Comparison of ENCODE assay signal across 37 cellular contexts in the genomic region with DNA sequence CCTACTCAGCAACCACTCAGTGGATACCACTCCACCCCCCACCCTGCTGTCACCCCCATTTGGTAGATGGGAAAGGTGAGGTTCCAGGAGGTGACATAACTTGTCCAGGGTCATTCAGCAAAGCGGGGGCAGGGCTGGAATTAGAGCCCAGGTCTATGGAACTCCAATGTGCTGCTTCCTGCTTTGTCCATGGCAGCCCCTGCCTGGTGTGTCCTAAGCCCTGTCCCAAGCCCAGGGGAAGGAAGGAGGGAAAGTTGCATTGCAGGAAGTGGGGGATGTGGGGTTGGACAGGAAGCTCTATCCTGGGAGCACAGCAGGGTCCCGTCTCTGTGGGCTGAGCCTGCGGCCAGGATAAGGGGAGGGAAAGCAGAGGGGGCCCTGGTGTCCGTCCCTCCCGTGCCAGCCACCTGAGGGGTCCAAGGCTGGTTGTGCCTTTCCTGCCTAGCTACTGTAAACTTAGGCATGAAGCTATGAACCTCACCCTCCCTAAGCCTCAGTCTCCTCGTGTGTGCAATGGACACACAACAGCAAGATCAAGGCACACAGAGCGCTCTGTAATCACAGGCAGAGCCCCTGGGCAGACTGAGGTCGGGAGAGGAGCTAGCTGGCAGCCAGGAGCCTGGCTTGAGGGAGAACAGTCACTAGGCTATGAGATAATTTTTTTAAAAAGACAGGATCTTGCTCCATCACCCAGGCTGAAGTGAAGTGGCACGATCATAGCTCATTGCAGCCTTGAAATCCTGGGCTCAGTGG. TPM values are rescaled to one million over a fixed set of nuclear protein-coding genes. Genes with fewer than 3 reads are reported as not detected.
DNase-seq lines count a peak whose midpoint lies in the region; FAIRE-seq and TF ChIP-seq lines count a peak whose summit lies in the region.
"Had no signal": no experiment of that assay in that cellular context is flagged by ENCODE, and none has a peak within 500 bp of the region (broad histone marks: within the 10 kb centered on the region; RNA-seq: fewer than 3 reads in every experiment).

No MANE protein-coding gene starts in this region.

- peak overlapping the region; percentile 23; the same call in 1 of the 2 replicates for H3K27ac ChIP-seq in H1 (ENCODE audit: low read depth, low read length)
- no peak overlapping the region for H3K27ac ChIP-seq in neuronal stem cell (replicated peaks; ENCODE audit: low read length)
- H3K27ac ChIP-seq: foreskin keratinocyte, HL-60, parathyroid adenoma, thoracic aorta, uterus had no signal

- H3K23me2 ChIP-seq in H1 (ENCODE audit: low read depth, low read length): no peaks in the 10 kb centered on the region; the same call in 1 of the 2 replicates

- peak overlapping the region; percentile 46; the same call in 1 of the 2 replicates for H2BK15ac ChIP-seq in H1 (ENCODE audit: low read length)
- peak overlapping the region; percentile 13 for H2BK15ac ChIP-seq in neuronal stem cell (ENCODE audit: low read length)

- H2AK5ac ChIP-seq in H1 (ENCODE audit: low read depth, low read length) (peak overlapping the region; percentile 55; the same call in 1 of the 2 replicates), neuronal stem cell (ENCODE audit: low read depth, low read length) (peak overlapping the region; percentile 64)

- H3K79me2 ChIP-seq in H1 (ENCODE audit: control insufficient read depth in 1 of 2, insufficient read depth in 2 of 2, low read length in 2 of 2): no peaks in the 10 kb centered on the region
- H3K79me2 ChIP-seq: parathyroid adenoma had no signal

- no peak overlapping the region for H3K56ac ChIP-seq in H1 (replicated peaks; ENCODE audit: insufficient read length, low read depth, low read length)

- peak; percentile 24 for DNase-seq in EH (ENCODE audit: low read depth)
- DNase-seq in M059J (ENCODE audit: low read depth): peak; percentile 32
- DNase-seq in H1 (ENCODE audit: low read depth in 1 of 2, low spot score in 2 of 2): no peak
- no peak for DNase-seq in neuronal stem cell (ENCODE audit: low spot score)
- DNase-seq in hepatic stellate cell (ENCODE audit: low spot score): no peak
- DNase-seq in lower leg skin (ENCODE audit: low spot score in 2 of 2): no peak
- DNase-seq in NCI-H345 (lab: John Stamatoyannopoulos, UW): no peak
- no peak for DNase-seq in cerebellar cortex (ENCODE audit: low spot score)
- DNase-seq: activated gamma-delta T cell treated with Interleukin-2 at 50 U/mL for 16 hours; activated naive CD8-positive, alpha-beta T cell treated with anti-CD3 and anti-CD28 coated beads, Interleukin-2, amount 50 U/mL, for 24 hours; activated T-cell treated with anti-CD3 and anti-CD28 coated beads, Interleukin-2, amount 50 U/mL, for 4 hours; BE2C; CD8-positive, alpha-beta T cell; cerebellar nuclear complex; dermis blood vessel endothelial cell; EL; GOT3; head of caudate nucleus; left cardiac atrium; NCI-H1694; NCI-H510A; NK-92 treated with Interleukin-12 subunit alpha and Interleukin-12 subunit beta, amount 100 ng/mL, for 24 hours; Right ventricle myocardium superior; stimulated activated naive CD4-positive, alpha-beta T cell treated with Interleukin-2 at 50 U/mL for 16 hours; T-helper 17 cell; uterus had no signal

- no peaks in the 10 kb centered on the region for H3K36me3 ChIP-seq in H1 (ENCODE audit: control insufficient read depth in 2 of 4, insufficient read depth in 4 of 4, low read length in 3 of 4)
- H3K36me3 ChIP-seq in neuronal stem cell (replicated peaks in 1 of 2; ENCODE audit: control insufficient read depth in 2 of 2, insufficient read depth in 2 of 2, low read length in 2 of 2): no peaks in the 10 kb centered on the region
- H3K36me3 ChIP-seq: BE2C, thoracic aorta, uterus had no signal

- CTCF ChIA-PET in H1 (lab: Charles Lee; ENCODE audit: partially characterized antibody): interaction anchor here (0.6 to 2.7 kb wide), 8 partner anchors 8 to 76 kb away, joined by 3 to 10 read pairs (median 4); a partner anchor contains a TSS

- no peak overlapping the region for H3K23ac ChIP-seq in H1 (ENCODE audit: insufficient read length)
- no peak overlapping the region for H3K23ac ChIP-seq in neuronal stem cell (ENCODE audit: low read depth, low read length, poor library complexity)

- WGBS in H1 (ENCODE audit: extremely low coverage in 1 of 2, insufficient coverage in 1 of 2, insufficient read length in 1 of 2, insufficient replicate concordance in 2 of 2, low coverage in 1 of 2, low lambda C conversion rate in 2 of 2, missing lambda C conversion rate in 1 of 2), 2 experiments: 68% methylated on average over 9 of the region's 9 CpGs; no CpG with 5 or more reads in 1 of the 2 experiments
- WGBS in neuronal stem cell (ENCODE audit: extremely low coverage in 2 of 2, insufficient read length in 2 of 2, insufficient replicate concordance in 1 of 2), 2 donors: no CpG with 5 or more reads among the region's 9 CpGs
- 61 to 65% methylated on average over 9 of the region's 9 CpGs for WGBS in lower leg skin, 2 donors

- peak overlapping the region; percentile 71 for H2BK5ac ChIP-seq in H1 (ENCODE audit: low read depth, low read length)
- no peak overlapping the region for H2BK5ac ChIP-seq in neuronal stem cell (ENCODE audit: low read length)

- H2AFZ ChIP-seq in H1 (ENCODE audit: low read length) (no peak overlapping the region; the same call in 1 of the 2 replicates), neuronal stem cell (ENCODE audit: low read length) (peak overlapping the region; percentile 75)
- H2AFZ ChIP-seq: parathyroid adenoma had no signal

- H3K4me1 ChIP-seq in H1 (replicated peaks in 1 of 4; ENCODE audit: control insufficient read depth in 3 of 4, insufficient read depth in 4 of 4, low read length in 3 of 4) (peaks cover 0 to 22% (median 12%) of the 10 kb centered on the region in 4 experiments; a peak in 6 of 7 replicates), neuronal stem cell (ENCODE audit: control insufficient read depth in 2 of 2, insufficient read depth in 1 of 2, low read depth in 1 of 2, low read length in 2 of 2) (peaks cover 2 to 9% of the 10 kb centered on the region in 2 donors)
- H3K4me1 ChIP-seq: foreskin keratinocyte, parathyroid adenoma, uterus had no signal

- H3K27me3 ChIP-seq in H1 (replicated peaks in 1 of 4; ENCODE audit: control insufficient read depth in 3 of 4, extremely low read depth in 1 of 4, insufficient read depth in 3 of 4, low read length in 3 of 4): no peaks in the 10 kb centered on the region
- H3K27me3 ChIP-seq in neuronal stem cell (ENCODE audit: control insufficient read depth in 3 of 3, insufficient read depth in 3 of 3, low read depth in 1 of 3, low read length in 3 of 3): peaks cover 0 to 6% (median 0%) of the 10 kb centered on the region in 3 experiments
- H3K27me3 ChIP-seq: BE2C, uterus had no signal

- H2BK12ac ChIP-seq in H1 (ENCODE audit: low read depth, low read length) (peak overlapping the region; percentile 45; the same call in 1 of the 2 replicates), neuronal stem cell (ENCODE audit: low read length) (no peak overlapping the region)

- no peak for FAIRE-seq in H1 (lab: Jason Lieb, UNC)
- FAIRE-seq: GM19239, small intestine, TTC549 had no signal

- H4K8ac ChIP-seq in H1 (ENCODE audit: extremely low read depth, insufficient read depth, low read length) (peak overlapping the region; percentile 81; the same call in 1 of the 2 replicates), neuronal stem cell (ENCODE audit: low read depth, low read length) (no peak overlapping the region)

- H3K9ac ChIP-seq in H1 (replicated peaks in 1 of 4; ENCODE audit: extremely low read depth in 1 of 4, low read depth in 3 of 4, low read length in 3 of 4) (no peak overlapping the region; a peak in 2 of 7 replicates), neuronal stem cell (ENCODE audit: low read depth, low read length, poor library complexity) (no peak overlapping the region)
- H3K9ac ChIP-seq: parathyroid adenoma had no signal

- H3K14ac ChIP-seq in H1 (ENCODE audit: insufficient read length): no peak overlapping the region
- no peak overlapping the region for H3K14ac ChIP-seq in neuronal stem cell (ENCODE audit: low read length)

- intact Hi-C loops in lower leg skin (cut with DNase I; ENCODE audit: low total_unique reads): no loop called here

- H2BK120ac ChIP-seq in H1 (replicated peaks; ENCODE audit: low read depth, low read length) (no peak overlapping the region), neuronal stem cell (ENCODE audit: low read depth, low read length) (no peak overlapping the region)

- peaks cover 0 to 2% of the 10 kb centered on the region in 2 experiments for H4K20me1 ChIP-seq in H1 (replicated peaks in 1 of 2; ENCODE audit: control insufficient read depth in 1 of 2, insufficient read depth in 2 of 2, low read length in 2 of 2)

- H2BK20ac ChIP-seq in H1 (ENCODE audit: low read length): peak overlapping the region; percentile 73; the same call in 1 of the 2 replicates

- H4K91ac ChIP-seq in H1 (replicated peaks; ENCODE audit: insufficient read length, low read length) (peak overlapping the region; percentile 97), neuronal stem cell (ENCODE audit: low read depth, low read length, poor library complexity) (peak overlapping the region; percentile 57)

- H3K18ac ChIP-seq in H1 (ENCODE audit: extremely low read depth, low read length) (no peak overlapping the region; the same call in none of the 2 replicates), neuronal stem cell (ENCODE audit: low read length) (peak overlapping the region; percentile 20)

- H3K4ac ChIP-seq in H1 (replicated peaks; ENCODE audit: insufficient read length, low read depth, low read length) (peak overlapping the region; percentile 92), neuronal stem cell (ENCODE audit: low read length) (no peak overlapping the region)

- POLR2A ChIA-PET in H1 (lab: Charles Lee; ENCODE audit: partially characterized antibody): interaction anchor here (0.8 to 1.7 kb wide), 3 partner anchors 12 to 45 kb away, joined by 3 to 11 read pairs (median 3); a partner anchor contains a TSS

- no peak for TF ChIP-seq EP300 in H1 (IDR thresholded peaks at IDR 0.05; ENCODE audit: borderline replicate concordance in 1 of 2, low read depth in 2 of 2, low read length in 2 of 2)

- TF ChIP-seq CTCF in H1 (IDR thresholded peaks at IDR 0.05; ENCODE audit: control extremely low read depth in 1 of 3, insufficient read depth in 1 of 3, low read depth in 1 of 3, low read length in 3 of 3) (no peak), lower leg skin (IDR thresholded peaks at IDR 0.05) (no peak)

- H3K79me1 ChIP-seq in H1 (ENCODE audit: low read depth, low read length): no peaks in the 10 kb centered on the region
- H3K79me1 ChIP-seq in neuronal stem cell (ENCODE audit: low read depth, low read length): no peaks in the 10 kb centered on the region

- peak overlapping the region; percentile 42 for H4K5ac ChIP-seq in H1 (ENCODE audit: insufficient read length, low read depth, low read length)

- H3K4me2 ChIP-seq in H1 (ENCODE audit: insufficient read depth in 1 of 2, low read depth in 2 of 2, low read length in 2 of 2) (peak overlapping the region; percentile 9 to 54; a peak in 2 of 4 replicates), neuronal stem cell (ENCODE audit: insufficient read depth, low read length, poor library complexity, severe bottlenecking) (no peak overlapping the region)

- no peak for TF ChIP-seq RAD21 in H1 (IDR thresholded peaks at IDR 0.05 in 1 of 2, conservative IDR thresholded peaks at IDR 0.05 in 1 of 2; ENCODE audit: low read depth in 2 of 2, low read length in 2 of 2)

- no peak overlapping the region for H3K4me3 ChIP-seq in H1 (ENCODE audit: extremely low read depth in 1 of 4, insufficient read depth in 2 of 4, low read depth in 3 of 4, low read length in 4 of 4)
- H3K4me3 ChIP-seq in neuronal stem cell (ENCODE audit: low read length in 2 of 2): no peak overlapping the region
- H3K4me3 ChIP-seq in lower leg skin (ENCODE audit: low read depth, poor library complexity, severe bottlenecking): no peak overlapping the region
- H3K4me3 ChIP-seq: thoracic aorta, uterus had no signal

- TF ChIP-seq POLR2A in H1 (IDR thresholded peaks at IDR 0.05; ENCODE audit: control extremely low read depth in 1 of 2, low read depth in 2 of 2, low read length in 2 of 2) (no peak), lower leg skin (IDR thresholded peaks at IDR 0.05) (no peak)

- H3K9me3 ChIP-seq in H1 (ENCODE audit: insufficient read depth in 2 of 2, low read depth in 1 of 2, low read length in 1 of 2) (no peaks in the 10 kb centered on the region), neuronal stem cell (replicated peaks in 1 of 2; ENCODE audit: control insufficient read depth in 2 of 2, insufficient read depth in 1 of 2, low read depth in 1 of 2, low read length in 2 of 2) (no peaks in the 10 kb centered on the region)
- H3K9me3 ChIP-seq: BE2C, thoracic aorta, uterus had no signal

RNA-seq across cellular contexts. Expression of a gene that starts 12.9 kb away (rescaled TPM):
- total RNA-seq in M059J (2014; rRNA removed; shearing (Covaris generic)): not detected in 2 replicates
- total RNA-seq in H1 (2021; fragmentation: NEBNext Ultra II Directional; extraction: Animal tissue kit (Norgen Biotek cat#: 25700)): 10.5 and 11.0 TPM in 2 replicates
- 32.1 and 32.5 TPM in 2 replicates for polyA plus RNA-seq in H1 (2011; rRNA removed)
- polyA plus RNA-seq in H1 (2011; cell fraction: cytosol; rRNA removed): 18.0 TPM
- 16.6 TPM for polyA plus RNA-seq in H1 (2011; cell fraction: nucleus; rRNA removed)
- 5.1 to 12.0 TPM (median 10.9 TPM) in 4 replicates for polyA plus RNA-seq in H1 (2012, experiment 1 of 2)
- polyA plus RNA-seq in H1 (2012, experiment 2 of 2): 12.7 TPM
- 29.0 TPM for polyA plus RNA-seq in H1 (2013, experiment 1 of 2)
- polyA plus RNA-seq in H1 (2013, experiment 2 of 2): 31.8 TPM
- polyA minus RNA-seq in H1 (2011; rRNA and poly(A)+ RNA removed): 4.3 and 5.1 TPM in 2 replicates
- 11.2 TPM for polyA minus RNA-seq in H1 (2011; cell fraction: cytosol; rRNA and poly(A)+ RNA removed)
- polyA minus RNA-seq in H1 (2011; cell fraction: nucleus; rRNA and poly(A)+ RNA removed): 5.4 TPM
- polyA plus RNA-seq in neuronal stem cell (2013, experiment 1 of 2): 13.1 TPM
- 11.8 TPM for polyA plus RNA-seq in neuronal stem cell (2013, experiment 2 of 2)
- 1 to 10 TPM in 3 of 4 donors, under 1 TPM in 1; 0.61 to 6.4 (median 1.9) TPM for total RNA-seq in lower leg skin
- total RNA-seq: activated CD8-positive, alpha-beta memory T cell treated with anti-CD3 and anti-CD28 coated beads, Interleukin-2, amount 10 ng/mL, durations not matched to agents 7 days and 5 days; CD8-positive, alpha-beta T cell; esophagus mucosa; foreskin keratinocyte; PC-3; T-helper 17 cell had no signal
- polyA plus RNA-seq: foreskin keratinocyte had no signal

RNA-seq across cellular contexts. Expression of a gene that starts 15.0 kb away (rescaled TPM):
- not detected in 2 replicates for total RNA-seq in M059J (2014; rRNA removed; shearing (Covaris generic))
- total RNA-seq in H1 (2021; fragmentation: NEBNext Ultra II Directional; extraction: Animal tissue kit (Norgen Biotek cat#: 25700)): 0.63 and 0.80 TPM in 2 replicates
- 1.9 and 2.1 TPM in 2 replicates for polyA plus RNA-seq in H1 (2011; rRNA removed)
- polyA plus RNA-seq in H1 (2011; cell fraction: cytosol; rRNA removed): 1.8 TPM
- 3.9 TPM for polyA plus RNA-seq in H1 (2011; cell fraction: nucleus; rRNA removed)
- 1.2 to 1.9 TPM (median 1.6 TPM) in 4 replicates for polyA plus RNA-seq in H1 (2012, experiment 1 of 2)
- polyA plus RNA-seq in H1 (2012, experiment 2 of 2): 0.70 TPM
- polyA plus RNA-seq in H1 (2013, experiment 1 of 2): 1.1 TPM
- polyA plus RNA-seq in H1 (2013, experiment 2 of 2): 0.75 TPM
- polyA minus RNA-seq in H1 (2011; rRNA and poly(A)+ RNA removed): 1.5 and 2.1 TPM in 2 replicates
- polyA minus RNA-seq in H1 (2011; cell fraction: cytosol; rRNA and poly(A)+ RNA removed): 0.51 TPM
- polyA minus RNA-seq in H1 (2011; cell fraction: nucleus; rRNA and poly(A)+ RNA removed): 1.00 TPM
- 1.6 TPM for polyA plus RNA-seq in neuronal stem cell (2013, experiment 1 of 2)
- 1.8 TPM for polyA plus RNA-seq in neuronal stem cell (2013, experiment 2 of 2)
- total RNA-seq in lower leg skin: 10 to 100 TPM in 3 of 4 donors, 1 to 10 TPM in 1; 7.7 to 72.1 (median 45.0) TPM
- total RNA-seq: activated T-cell treated with anti-CD3 and anti-CD28 coated beads, Interleukin-2, amount 50 U/mL, for 4 hours; CD8-positive, alpha-beta T cell; esophagus mucosa; lung microvascular endothelial cell; PC-3; Right ventricle myocardium superior; T-helper 17 cell had no signal

RNA-seq across cellular contexts. Expression of a gene that starts 30.1 kb away (rescaled TPM):
- total RNA-seq in M059J (2014; rRNA removed; shearing (Covaris generic)): 53.1 and 57.9 TPM in 2 replicates
- 121 and 133 TPM in 2 replicates for total RNA-seq in H1 (2021; fragmentation: NEBNext Ultra II Directional; extraction: Animal tissue kit (Norgen Biotek cat#: 25700))
- polyA plus RNA-seq in H1 (2011; rRNA removed): 191 and 247 TPM in 2 replicates
- 147 TPM for polyA plus RNA-seq in H1 (2011; cell fraction: cytosol; rRNA removed)
- 202 TPM for polyA plus RNA-seq in H1 (2011; cell fraction: nucleus; rRNA removed)
- polyA plus RNA-seq in H1 (2012, experiment 1 of 2): 90.7 to 127 TPM (median 115 TPM) in 4 replicates
- polyA plus RNA-seq in H1 (2012, experiment 2 of 2): 136 TPM
- polyA plus RNA-seq in H1 (2013, experiment 1 of 2): 73.6 TPM
- polyA plus RNA-seq in H1 (2013, experiment 2 of 2): 74.6 TPM
- polyA minus RNA-seq in H1 (2011; rRNA and poly(A)+ RNA removed): 186 and 236 TPM in 2 replicates
- 73.2 TPM for polyA minus RNA-seq in H1 (2011; cell fraction: cytosol; rRNA and poly(A)+ RNA removed)
- 84.9 TPM for polyA minus RNA-seq in H1 (2011; cell fraction: nucleus; rRNA and poly(A)+ RNA removed)
- 42.0 TPM for polyA plus RNA-seq in neuronal stem cell (2013, experiment 1 of 2)
- 42.4 TPM for polyA plus RNA-seq in neuronal stem cell (2013, experiment 2 of 2)
- total RNA-seq in lower leg skin: 10 to 100 TPM; 43.1 to 55.6 (median 49.1) TPM

RNA-seq across cellular contexts. Expression of a gene that starts 45.4 kb away (rescaled TPM):
- 5.8 and 6.2 TPM in 2 replicates for total RNA-seq in M059J (2014; rRNA removed; shearing (Covaris generic))
- 30.0 and 36.2 TPM in 2 replicates for total RNA-seq in H1 (2021; fragmentation: NEBNext Ultra II Directional; extraction: Animal tissue kit (Norgen Biotek cat#: 25700))
- polyA plus RNA-seq in H1 (2011; rRNA removed): 87.8 and 91.7 TPM in 2 replicates
- 59.1 TPM for polyA plus RNA-seq in H1 (2011; cell fraction: cytosol; rRNA removed)
- polyA plus RNA-seq in H1 (2011; cell fraction: nucleus; rRNA removed): 77.5 TPM
- polyA plus RNA-seq in H1 (2012, experiment 1 of 2): 38.9 to 58.8 TPM (median 53.7 TPM) in 4 replicates
- 67.8 TPM for polyA plus RNA-seq in H1 (2012, experiment 2 of 2)
- polyA plus RNA-seq in H1 (2013, experiment 1 of 2): 56.8 TPM
- 56.9 TPM for polyA plus RNA-seq in H1 (2013, experiment 2 of 2)
- polyA minus RNA-seq in H1 (2011; rRNA and poly(A)+ RNA removed): 73.8 and 106 TPM in 2 replicates
- polyA minus RNA-seq in H1 (2011; cell fraction: cytosol; rRNA and poly(A)+ RNA removed): 33.8 TPM
- polyA minus RNA-seq in H1 (2011; cell fraction: nucleus; rRNA and poly(A)+ RNA removed): 46.5 TPM
- 22.2 TPM for polyA plus RNA-seq in neuronal stem cell (2013, experiment 1 of 2)
- polyA plus RNA-seq in neuronal stem cell (2013, experiment 2 of 2): 21.8 TPM
- 10 to 100 TPM in 3 of 4 donors, 1 to 10 TPM in 1; 9.9 to 20.2 (median 14.8) TPM for total RNA-seq in lower leg skin

RNA-seq across cellular contexts. Expression of a gene that starts 56.1 kb away (rescaled TPM):
- total RNA-seq in M059J (2014; rRNA removed; shearing (Covaris generic)): not detected in 2 replicates
- 3.9 and 4.9 TPM in 2 replicates for total RNA-seq in H1 (2021; fragmentation: NEBNext Ultra II Directional; extraction: Animal tissue kit (Norgen Biotek cat#: 25700))
- 2.6 and 2.9 TPM in 2 replicates for polyA plus RNA-seq in H1 (2011; rRNA removed)
- polyA plus RNA-seq in H1 (2011; cell fraction: cytosol; rRNA removed): 3.8 TPM
- polyA plus RNA-seq in H1 (2011; cell fraction: nucleus; rRNA removed): 5.6 TPM
- polyA plus RNA-seq in H1 (2012, experiment 1 of 2): 2.1 to 4.0 TPM (median 3.6 TPM) in 4 replicates
- 2.1 TPM for polyA plus RNA-seq in H1 (2012, experiment 2 of 2)
- polyA plus RNA-seq in H1 (2013, experiment 1 of 2): 2.2 TPM
- polyA plus RNA-seq in H1 (2013, experiment 2 of 2): 2.1 TPM
- polyA minus RNA-seq in H1 (2011; rRNA and poly(A)+ RNA removed): 3.2 and 3.3 TPM in 2 replicates
- polyA minus RNA-seq in H1 (2011; cell fraction: cytosol; rRNA and poly(A)+ RNA removed): 1.2 TPM
- 2.0 TPM for polyA minus RNA-seq in H1 (2011; cell fraction: nucleus; rRNA and poly(A)+ RNA removed)
- 0.46 TPM for polyA plus RNA-seq in neuronal stem cell (2013, experiment 1 of 2)
- polyA plus RNA-seq in neuronal stem cell (2013, experiment 2 of 2): 0.25 TPM
- total RNA-seq in lower leg skin: 1 to 10 TPM in 2 of 4 donors, under 1 TPM in 1, not detected in 1; 0.08 to 2.6 (median 1.4) TPM
- total RNA-seq: activated CD8-positive, alpha-beta memory T cell treated with anti-CD3 and anti-CD28 coated beads, Interleukin-2, amount 10 ng/mL, durations not matched to agents 7 days and 5 days; CD8-positive, alpha-beta T cell; esophagus mucosa; left cardiac atrium; lung microvascular endothelial cell; Right ventricle myocardium superior; T-helper 17 cell; thoracic aorta had no signal

Comparison
In these comparisons a context has a peak if more than half of its experiments do, and no peak if none do; other contexts are left out.
1. DNase-seq: peak in EH (single experiment) and M059J (single experiment); none in H1 (0 of 2), neuronal stem cell (single experiment), hepatic stellate cell (single experiment), lower leg skin (0 of 2), NCI-H345 (single experiment) and cerebellar cortex (single experiment).